In the genomic region with DNA sequence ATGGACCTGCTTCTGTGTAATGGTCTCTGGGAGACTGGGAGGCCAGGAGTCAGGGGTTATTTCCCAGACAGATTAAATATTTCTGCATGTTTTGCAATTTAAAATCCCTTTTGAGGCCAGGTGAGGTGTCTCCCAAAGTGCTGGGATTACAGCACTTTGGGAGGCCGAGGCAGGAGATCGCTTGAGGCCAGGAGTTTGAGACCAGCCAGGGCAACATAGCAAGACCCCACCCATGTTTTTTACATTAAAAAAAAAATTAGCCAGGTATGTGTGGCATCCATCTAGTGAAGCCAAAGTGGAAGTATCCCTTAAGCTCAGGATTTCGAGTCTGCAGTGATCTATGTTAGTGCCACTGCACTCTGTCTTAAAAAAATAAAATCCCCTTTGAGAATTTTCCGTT, we compare ENCODE assay signal across 29 cellular contexts. TPM values are rescaled to one million over a fixed set of nuclear protein-coding genes. Genes with fewer than 3 reads are reported as not detected.
"Had no signal": no experiment of that assay in that cellular context is flagged by ENCODE, and none has a peak within 500 bp of the region (broad histone marks: within the 10 kb centered on the region; RNA-seq: fewer than 3 reads in every experiment).

No MANE protein-coding gene starts in this region.

- H3K27ac Mint-ChIP-seq: stimulated activated effector memory CD8-positive, alpha-beta T cell treated with anti-CD3 and anti-CD28 coated beads, Interleukin-12 subunit alpha, Interleukin-12 subunit beta, amount 100 ng/mL, for 72 hours; stimulated activated memory B cell treated with anti-CD40 and anti-IgM and Interleukin-4, amounts not matched to agents 10 μg/mL and 1 μg/mL and 100 μg/mL, for 72 hours; stimulated activated naive B cell treated with anti-CD40 and anti-IgM and Interleukin-4, amounts not matched to agents 10 μg/mL and 1 μg/mL and 100 μg/mL, for 72 hours; stimulated activated naive CD8-positive, alpha-beta T cell treated with anti-CD3 and anti-CD28 coated beads, Interleukin-15, amount 100 ng/mL, for 72 hours; stimulated activated naive CD8-positive, alpha-beta T cell treated with anti-CD3 and anti-CD28 coated beads, Interleukin-15, Interleukin-2, amounts not matched to agents 100 ng/mL and 50 ng/mL, for 24 hours; type B pancreatic cell had no signal

- H3K36me3 ChIP-seq: stomach, suprapubic skin, thoracic aorta, tibial artery, tibial nerve, transverse colon, upper lobe of left lung, upper lobe of right lung, uterus, vagina had no signal

- H3K4me1 ChIP-seq: stomach, suprapubic skin, testis, thyroid gland, tibial artery, tibial nerve, transverse colon, upper lobe of left lung, upper lobe of right lung, uterus, vagina had no signal

- H3K4me3 Mint-ChIP-seq: stimulated activated effector memory CD8-positive, alpha-beta T cell treated with anti-CD3 and anti-CD28 coated beads, Interleukin-12 subunit alpha, Interleukin-12 subunit beta, amount 100 ng/mL, for 72 hours; stimulated activated memory B cell treated with anti-CD40 and anti-IgM and Interleukin-4, amounts not matched to agents 10 μg/mL and 1 μg/mL and 100 μg/mL, for 72 hours; stimulated activated naive B cell treated with anti-CD40 and anti-IgM and Interleukin-4, amounts not matched to agents 10 μg/mL and 1 μg/mL and 100 μg/mL, for 72 hours; stimulated activated naive CD8-positive, alpha-beta T cell treated with anti-CD3 and anti-CD28 coated beads, Interleukin-15, amount 100 ng/mL, for 72 hours; stimulated activated naive CD8-positive, alpha-beta T cell treated with anti-CD3 and anti-CD28 coated beads, Interleukin-15, Interleukin-2, amounts not matched to agents 100 ng/mL and 50 ng/mL, for 24 hours; type B pancreatic cell had no signal

- ATAC-seq: stimulated activated effector memory CD8-positive, alpha-beta T cell treated with anti-CD3 and anti-CD28 coated beads, Interleukin-12 subunit alpha, Interleukin-12 subunit beta, amount 100 ng/mL, for 72 hours; stimulated activated memory B cell treated with anti-CD40 and anti-IgM and Interleukin-4, amounts not matched to agents 10 μg/mL and 1 μg/mL and 100 μg/mL, for 72 hours; stimulated activated naive B cell treated with anti-CD40 and anti-IgM and Interleukin-4, amounts not matched to agents 10 μg/mL and 1 μg/mL and 100 μg/mL, for 72 hours; stimulated activated naive CD8-positive, alpha-beta T cell treated with anti-CD3 and anti-CD28 coated beads, Interleukin-15, amount 100 ng/mL, for 72 hours; stimulated activated naive CD8-positive, alpha-beta T cell treated with anti-CD3 and anti-CD28 coated beads, Interleukin-15, Interleukin-2, amounts not matched to agents 100 U/mL and 50 U/mL, for 24 hours; upper lobe of right lung had no signal

- FAIRE-seq: urothelium cell line had no signal

- H3K36me3 Mint-ChIP-seq: stimulated activated effector memory CD8-positive, alpha-beta T cell treated with anti-CD3 and anti-CD28 coated beads, Interleukin-12 subunit alpha, Interleukin-12 subunit beta, amount 100 ng/mL, for 72 hours; stimulated activated memory B cell treated with anti-CD40 and anti-IgM and Interleukin-4, amounts not matched to agents 10 μg/mL and 1 μg/mL and 100 μg/mL, for 72 hours; type B pancreatic cell had no signal

- H3K4me1 Mint-ChIP-seq: stimulated activated effector memory CD8-positive, alpha-beta T cell treated with anti-CD3 and anti-CD28 coated beads, Interleukin-12 subunit alpha, Interleukin-12 subunit beta, amount 100 ng/mL, for 72 hours; stimulated activated memory B cell treated with anti-CD40 and anti-IgM and Interleukin-4, amounts not matched to agents 10 μg/mL and 1 μg/mL and 100 μg/mL, for 72 hours; stimulated activated naive B cell treated with anti-CD40 and anti-IgM and Interleukin-4, amounts not matched to agents 10 μg/mL and 1 μg/mL and 100 μg/mL, for 72 hours; stimulated activated naive CD8-positive, alpha-beta T cell treated with anti-CD3 and anti-CD28 coated beads, Interleukin-15, amount 100 ng/mL, for 72 hours had no signal

- H3K4me3 ChIP-seq: stomach, suprapubic skin, testis, thoracic aorta, thyroid gland, tibial artery, tibial nerve, transverse colon, upper lobe of left lung, upper lobe of right lung, uterus, vagina had no signal

- H3K27ac ChIP-seq: stomach, suprapubic skin, testis, thoracic aorta, thyroid gland, tibial artery, tibial nerve, transverse colon, upper lobe of left lung, upper lobe of right lung, uterus, vagina had no signal

- DNase-seq: stimulated activated CD4-positive, alpha-beta T cell treated with anti-CD3 and anti-CD28 coated beads, Interleukin-2, amount 100 ng/mL, for 48 hours; stimulated activated CD4-positive, alpha-beta T cell treated with anti-CD3 and anti-CD28 coated beads, Interleukin-4, amount 100 ng/mL, for 1 hour; stimulated activated CD4-positive, alpha-beta T cell treated with anti-CD3 and anti-CD28 coated beads, Interleukin-4, amount 100 ng/mL, for 24 hours; stimulated activated CD4-positive, alpha-beta T cell treated with anti-CD3 and anti-CD28 coated beads, Interleukin-4, amount 100 ng/mL, for 4 hours; stimulated activated CD8-positive, alpha-beta memory T cell treated with anti-CD3 and anti-CD28 coated beads, Interleukin-4, amount 100 ng/mL, for 48 hours; stimulated activated naive B cell treated with anti-CD40 and anti-IgM and Interleukin-4, amounts not matched to agents 10 μg/mL and 1 μg/mL and 100 μg/mL, for 72 hours; stimulated activated naive CD4-positive, alpha-beta T cell; stimulated activated naive CD4-positive, alpha-beta T cell treated with Interleukin-2 at 50 U/mL for 16 hours; stimulated activated naive CD8-positive, alpha-beta T cell treated with anti-CD3 and anti-CD28 coated beads, Interleukin-15, amount 100 ng/mL, for 72 hours; stimulated activated naive CD8-positive, alpha-beta T cell treated with anti-CD3 and anti-CD28 coated beads, Interleukin-15, Interleukin-2, amounts not matched to agents 100 U/mL and 50 U/mL, for 24 hours; stomach; substantia nigra; testis; thyroid gland; tibial artery; transverse colon; trophoblast cell; upper lobe of left lung; upper lobe of right lung; uterus had no signal

- H3K27me3 Mint-ChIP-seq: stimulated activated memory B cell treated with anti-CD40 and anti-IgM and Interleukin-4, amounts not matched to agents 10 μg/mL and 1 μg/mL and 100 μg/mL, for 72 hours; stimulated activated naive CD8-positive, alpha-beta T cell treated with anti-CD3 and anti-CD28 coated beads, Interleukin-15, amount 100 ng/mL, for 72 hours; stimulated activated naive CD8-positive, alpha-beta T cell treated with anti-CD3 and anti-CD28 coated beads, Interleukin-15, Interleukin-2, amounts not matched to agents 100 ng/mL and 50 ng/mL, for 24 hours; type B pancreatic cell had no signal

- H3K9me3 Mint-ChIP-seq: stimulated activated memory B cell treated with anti-CD40 and anti-IgM and Interleukin-4, amounts not matched to agents 10 μg/mL and 1 μg/mL and 100 μg/mL, for 72 hours; stimulated activated naive CD8-positive, alpha-beta T cell treated with anti-CD3 and anti-CD28 coated beads, Interleukin-15, Interleukin-2, amounts not matched to agents 100 ng/mL and 50 ng/mL, for 24 hours; type B pancreatic cell had no signal

- H3K27me3 ChIP-seq: stomach, suprapubic skin, testis, thyroid gland, tibial artery, tibial nerve, transverse colon, upper lobe of left lung, upper lobe of right lung, uterus, vagina had no signal

- H3K9me3 ChIP-seq: stomach, suprapubic skin, testis, thoracic aorta, thyroid gland, tibial artery, tibial nerve, transverse colon, upper lobe of left lung, upper lobe of right lung, uterus, vagina had no signal

RNA-seq across cellular contexts. Expression of gene ZYG11A, which starts 44.9 kb away (rescaled TPM):
- total RNA-seq: thoracic aorta, tibial nerve, upper lobe of right lung had no signal
